In genomic region chr9:2815661-2816060, GRCh38 we compare ENCODE assay signal across 24 cellular contexts. TPM values are rescaled to one million over a fixed set of nuclear protein-coding genes. Genes with fewer than 3 reads are reported as not detected.
A peak's percentile ranks its signal among the peaks of the same experiment; 100 is the strongest.
DNase-seq lines count a peak whose midpoint lies in the region; ATAC-seq and TF ChIP-seq lines count a peak whose summit lies in the region.
"Had no signal": no experiment of that assay in that cellular context is flagged by ENCODE, and none has a peak within 500 bp of the region (broad histone marks: within the 10 kb centered on the region; RNA-seq: fewer than 3 reads in every experiment).

No MANE protein-coding gene starts in this region.

- no peak overlapping the region for H3K4me3 ChIP-seq in sigmoid colon
- H3K4me3 ChIP-seq: dorsolateral prefrontal cortex, K562 had no signal

- TF ChIP-seq CTCF in Calu3 (IDR thresholded peaks at IDR 0.05; ENCODE audit: unreplicated experiment), result no peak
- no peak for TF ChIP-seq CTCF in sigmoid colon (IDR thresholded peaks at IDR 0.05)

- H3K4me1 ChIP-seq in sigmoid colon, result peaks cover 0 to 33% (median 28%) of the 10 kb centered on the region in 4 donors

- intact Hi-C loops in Calu3 (cut with micrococcal nuclease; ENCODE audit: unreplicated experiment), result no loop called here
- intact Hi-C loops in sigmoid colon (cut with DNase I), result loop anchor here (2.0 to 10.0 kb wide), 4 partner anchors 29 to 801 kb away; partner anchors contain the start of genes PUM3, SMARCA2 and VLDLR

- CTCF ChIA-PET in Calu3 (lab: Charles Lee), result interaction anchor here (1.7 kb wide), 1 partner anchor 12 kb away, joined by 5 read pairs; no protein-coding TSS in a partner anchor

- H3K9me3 ChIP-seq in sigmoid colon, result no peaks in the 10 kb centered on the region

- no peaks in the 10 kb centered on the region for H3K27me3 Mint-ChIP-seq in Calu3 (ENCODE audit: unreplicated experiment)
- no peaks in the 10 kb centered on the region for H3K27me3 Mint-ChIP-seq in activated T-helper 17 cell treated with anti-CD3 and anti-CD28 coated beads, Interleukin-2, amount 50 U/mL, for 72 hours
- H3K27me3 Mint-ChIP-seq: activated naive CD8-positive, alpha-beta T cell; CD4-positive, CD25-positive, alpha-beta regulatory T cell; naive thymus-derived CD8-positive, alpha-beta T cell had no signal

- TF ChIP-seq EP300 in sigmoid colon (IDR thresholded peaks at IDR 0.05), result no peak

- peaks cover 13% of the 10 kb centered on the region for H3K36me3 Mint-ChIP-seq in Calu3 (ENCODE audit: insufficient read depth, unreplicated experiment)
- peaks cover 100% of the 10 kb centered on the region for H3K36me3 Mint-ChIP-seq in activated T-helper 17 cell treated with anti-CD3 and anti-CD28 coated beads, Interleukin-2, amount 50 U/mL, for 72 hours (ENCODE audit: low read depth)

- H3K4me1 Mint-ChIP-seq in Calu3 (ENCODE audit: low read depth, unreplicated experiment), result peaks cover 36% of the 10 kb centered on the region
- no peaks in the 10 kb centered on the region for H3K4me1 Mint-ChIP-seq in activated T-helper 17 cell treated with anti-CD3 and anti-CD28 coated beads, Interleukin-2, amount 50 U/mL, for 72 hours

- BruUV-seq in Calu3 (replicated peaks; lab: Mats Ljungman, UMichigan), result no TSS peak

- peak overlapping the region; percentile 65 to 89 (median 78) for H3K27ac ChIP-seq in sigmoid colon
- H3K27ac ChIP-seq: epithelial cell of prostate, HL-60, WERI-Rb-1 had no signal

- peak overlapping the region; percentile 36 for H3K4me3 Mint-ChIP-seq in Calu3 (ENCODE audit: low read depth, unreplicated experiment)
- no peak overlapping the region for H3K4me3 Mint-ChIP-seq in activated T-helper 17 cell treated with anti-CD3 and anti-CD28 coated beads, Interleukin-2, amount 50 U/mL, for 72 hours
- H3K4me3 Mint-ChIP-seq: activated naive CD8-positive, alpha-beta T cell; activated T-cell treated with anti-CD3 and anti-CD28 coated beads, Interleukin-2, amount 50 U/mL, for 72 hours; CD4-positive, CD25-positive, alpha-beta regulatory T cell; naive thymus-derived CD8-positive, alpha-beta T cell; T-helper 1 cell treated with Interleukin-12 subunit alpha and Interleukin-12 subunit beta and Interleukin-4 antibody, amounts not matched to agents 30 μg/mL and 1 μg/mL, for 36 hours had no signal

- DNase-seq in Calu3 (no peak), iris pigment epithelial cell (ENCODE audit: low read depth) (peak; percentile 28), sigmoid colon (no peak), NOMO-1 treated with dmso at 0.1 percent for 144 hours (lab: John Stamatoyannopoulos, UW; ENCODE audit: unreplicated experiment) (no peak), GM19238 (ENCODE audit: insufficient read length, low spot score) (no peak)
- DNase-seq: activated T-cell treated with anti-CD3 and anti-CD28 coated beads, Interleukin-2, amount 50 U/mL, for 72 hours; CD4-positive, CD25-positive, alpha-beta regulatory T cell; dorsolateral prefrontal cortex; naive thymus-derived CD8-positive, alpha-beta T cell; NCI-H1694 treated with DMSO at 0.1 percent for 48 hours; NCI-H2227 treated with DMSO at 0.1 percent for 48 hours; NCI-H82; PC-3; stimulated activated CD4-positive, alpha-beta T cell treated with anti-CD3 and anti-CD28 coated beads, Interleukin-4, amount 100 ng/mL, for 4 hours; substantia nigra; WERI-Rb-1 had no signal

- H3K9me3 Mint-ChIP-seq in Calu3 (ENCODE audit: low read depth, unreplicated experiment), result no peaks in the 10 kb centered on the region
- no peaks in the 10 kb centered on the region for H3K9me3 Mint-ChIP-seq in activated T-helper 17 cell treated with anti-CD3 and anti-CD28 coated beads, Interleukin-2, amount 50 U/mL, for 72 hours
- H3K9me3 Mint-ChIP-seq: activated T-cell treated with anti-CD3 and anti-CD28 coated beads, Interleukin-2, amount 50 U/mL, for 72 hours; CD4-positive, CD25-positive, alpha-beta regulatory T cell; naive thymus-derived CD8-positive, alpha-beta T cell; T-helper 1 cell treated with Interleukin-12 subunit alpha and Interleukin-12 subunit beta and Interleukin-4 antibody, amounts not matched to agents 30 μg/mL and 1 μg/mL, for 36 hours had no signal

- ATAC-seq in activated T-helper 17 cell treated with anti-CD3 and anti-CD28 coated beads, Interleukin-2, amount 50 U/mL, for 72 hours (replicated peaks), result no peak
- ATAC-seq in GM19463 (IDR thresholded peaks at IDR 0.05; ENCODE audit: unreplicated experiment), result no peak
- no peak for ATAC-seq in GM19328 (IDR thresholded peaks at IDR 0.05; ENCODE audit: unreplicated experiment)
- ATAC-seq: activated T-cell treated with anti-CD3 and anti-CD28 coated beads, Interleukin-2, amount 50 U/mL, for 72 hours; K562; naive thymus-derived CD8-positive, alpha-beta T cell; PC-3 had no signal

- WGBS in sigmoid colon, 2 donors, result 91 to 97% methylated on average over 2 of the region's 2 CpGs

- H3K27ac Mint-ChIP-seq in Calu3 (ENCODE audit: unreplicated experiment), result peak overlapping the region; percentile 78
- H3K27ac Mint-ChIP-seq in activated T-helper 17 cell treated with anti-CD3 and anti-CD28 coated beads, Interleukin-2, amount 50 U/mL, for 72 hours, result peak overlapping the region; percentile 29
- H3K27ac Mint-ChIP-seq: activated naive CD8-positive, alpha-beta T cell; activated T-cell treated with anti-CD3 and anti-CD28 coated beads, Interleukin-2, amount 50 U/mL, for 72 hours; T-helper 1 cell treated with Interleukin-12 subunit alpha and Interleukin-12 subunit beta and Interleukin-4 antibody, amounts not matched to agents 30 μg/mL and 1 μg/mL, for 36 hours had no signal

- no peaks in the 10 kb centered on the region for H3K27me3 ChIP-seq in sigmoid colon
- H3K27me3 ChIP-seq: dorsolateral prefrontal cortex had no signal

- TF ChIP-seq POLR2A in sigmoid colon (IDR thresholded peaks at IDR 0.05), result no peak

- peaks cover 0 to 16% (median 0%) of the 10 kb centered on the region in 4 donors for H3K36me3 ChIP-seq in sigmoid colon

RNA-seq across cellular contexts. Expression of gene PUM3, which starts 28.2 kb away (rescaled TPM):
- 48.9 and 56.3 TPM in 2 replicates for total RNA-seq in Calu3 (2022)
- total RNA-seq in activated T-helper 17 cell treated with anti-CD3 and anti-CD28 coated beads, Interleukin-2, amount 50 U/mL, for 72 hours, result 10 to 100 TPM; 52.1 to 92.3 TPM
- 10 to 100 TPM; 18.6 to 27.6 (median 21.3) TPM for total RNA-seq in sigmoid colon
- 10 to 100 TPM; 18.0 to 36.5 (median 24.0) TPM for polyA plus RNA-seq in sigmoid colon
